8 cellular contexts compared by ENCODE assay signal in genomic region chr3:42880601-42881451, GRCh38. TPM values are rescaled to one million over a fixed set of nuclear protein-coding genes. Genes with fewer than 3 reads are reported as not detected.
DNase-seq lines count a peak whose midpoint lies in the region; ATAC-seq and TF ChIP-seq lines count a peak whose summit lies in the region.

No MANE protein-coding gene starts in this region.

- peak overlapping the region; percentile 45 for H3K9ac ChIP-seq in HUES64 (ENCODE audit: low read depth, low read length)

- H3K4me1 ChIP-seq in HUES64 (ENCODE audit: insufficient read depth, low read length): peaks cover 11% of the 10 kb centered on the region; the same call in 1 of the 2 replicates
- H3K4me1 ChIP-seq in PC-9 (replicated peaks; ENCODE audit: insufficient read depth): peaks cover 4% of the 10 kb centered on the region; the same call in 1 of the 2 replicates

- no TSS peak for BruUV-seq in PC-9 (replicated peaks; lab: Mats Ljungman, UMichigan)

- 0 out of 2 replicates have a peak overlapping the region, but pooled peaks have one; percentile 48 for H2AFZ ChIP-seq in PC-9

- intact Hi-C loops in PC-9 (cut with micrococcal nuclease; ENCODE audit: unreplicated experiment): loop anchor here (1.0 to 5.0 kb wide), 3 partner anchors 49 to 649 kb away; no protein-coding TSS in a partner anchor
- intact Hi-C loops in natural killer cell (cut with micrococcal nuclease): loop anchor here (1.0 kb wide), 3 partner anchors 50 to 100 kb away; partner anchors contain the start of gene HIGD1A

- 10% methylated on average over 61 of the region's 61 CpGs for WGBS in HUES64

- H3F3A ChIP-seq in PC-9 (ENCODE audit: insufficient read depth, low read depth): no peaks in the 10 kb centered on the region; the same call in 1 of the 2 replicates

- H3K27me3 Mint-ChIP-seq in activated T-cell treated with anti-CD3 and anti-CD28 coated beads, Interleukin-2, amount 50 U/mL, for 72 hours (ENCODE audit: low read depth): peaks cover 6% of the 10 kb centered on the region
- H3K27me3 Mint-ChIP-seq in natural killer cell (ENCODE audit: low read depth in 2 of 2): no peaks in the 10 kb centered on the region
- peaks cover 0 to 5% of the 10 kb centered on the region in 2 donors for H3K27me3 Mint-ChIP-seq in stimulated activated naive B cell treated with anti-CD40 and anti-IgM and Interleukin-4, amounts not matched to agents 10 μg/mL and 1 μg/mL and 100 μg/mL, for 72 hours

- CTCF ChIA-PET in PC-9 (lab: Charles Lee): interaction anchor here (0.8 kb wide), 1 partner anchor 52 kb away, joined by 3 read pairs; no protein-coding TSS in a partner anchor

- H3K4me3 Mint-ChIP-seq in activated T-cell treated with anti-CD3 and anti-CD28 coated beads, Interleukin-2, amount 50 U/mL, for 72 hours: peak overlapping the region; percentile 81 to 86
- peak overlapping the region; percentile 86 for H3K4me3 Mint-ChIP-seq in natural killer cell
- peak overlapping the region; percentile 82 to 84 for H3K4me3 Mint-ChIP-seq in stimulated activated naive B cell treated with anti-CD40 and anti-IgM and Interleukin-4, amounts not matched to agents 10 μg/mL and 1 μg/mL and 100 μg/mL, for 72 hours

- no peaks in the 10 kb centered on the region for H3K9me2 ChIP-seq in PC-9 (ENCODE audit: insufficient read depth)

- H3K36me3 ChIP-seq in HUES64 (ENCODE audit: insufficient read depth, low read length): no peaks in the 10 kb centered on the region
- no peaks in the 10 kb centered on the region for H3K36me3 ChIP-seq in PC-9 (ENCODE audit: low read depth)

- H3K4me2 ChIP-seq in PC-9: peak overlapping the region; percentile 68

- no peaks in the 10 kb centered on the region for H3K79me2 ChIP-seq in PC-9 (ENCODE audit: low read depth)

- POLR2A ChIA-PET in PC-9 (lab: Charles Lee; ENCODE audit: unreplicated experiment): no interaction called here

- H3K9me3 Mint-ChIP-seq in activated T-cell treated with anti-CD3 and anti-CD28 coated beads, Interleukin-2, amount 50 U/mL, for 72 hours: no peaks in the 10 kb centered on the region
- H3K9me3 Mint-ChIP-seq in natural killer cell: no peaks in the 10 kb centered on the region
- no peaks in the 10 kb centered on the region for H3K9me3 Mint-ChIP-seq in stimulated activated naive B cell treated with anti-CD40 and anti-IgM and Interleukin-4, amounts not matched to agents 10 μg/mL and 1 μg/mL and 100 μg/mL, for 72 hours

- H3K4me3 ChIP-seq in HUES64 (ENCODE audit: low read length) (peak overlapping the region; percentile 48), PC-9 (peak overlapping the region; percentile 32; the same call in 1 of the 2 replicates), fibroblast of pulmonary artery (replicated peaks; ENCODE audit: low read depth, low read length) (peak overlapping the region; percentile 59)

- peak; percentile 98 for ATAC-seq in GM21526 (IDR thresholded peaks at IDR 0.05; ENCODE audit: low FRiP score, unreplicated experiment)
- peak; percentile 99 for ATAC-seq in activated T-cell treated with anti-CD3 and anti-CD28 coated beads, Interleukin-2, amount 50 U/mL, for 72 hours (replicated peaks in 1 of 2)
- peak; percentile 96 to 98 (median 98) for ATAC-seq in natural killer cell
- ATAC-seq in stimulated activated naive B cell treated with anti-CD40 and anti-IgM and Interleukin-4, amounts not matched to agents 10 μg/mL and 1 μg/mL and 100 μg/mL, for 72 hours (replicated peaks): peak; percentile 99

- DNase-seq in DMS153 treated with DMSO at 0.1 percent for 48 hours (lab: John Stamatoyannopoulos, UW; ENCODE audit: unreplicated experiment) (peak; percentile 27), PC-9 (peak; percentile 47 to 69), fibroblast of pulmonary artery (ENCODE audit: low read depth) (peak; percentile 77), natural killer cell (peak; percentile 71)
- DNase-seq in activated T-cell treated with anti-CD3 and anti-CD28 coated beads, Interleukin-2, amount 50 U/mL, for 72 hours: peak; percentile 91 to 92
- peak; percentile 80 for DNase-seq in stimulated activated naive B cell treated with anti-CD40 and anti-IgM and Interleukin-4, amounts not matched to agents 10 μg/mL and 1 μg/mL and 100 μg/mL, for 72 hours

- H3K27me3 ChIP-seq in HUES64 (ENCODE audit: insufficient read depth, low read length) (0 out of 2 replicates have a peak, but pooled peaks cover 3% of the 10 kb centered on the region), PC-9 (ENCODE audit: insufficient read depth, low read depth) (no peaks in the 10 kb centered on the region)

- H3K27ac ChIP-seq in HUES64 (ENCODE audit: low read depth, low read length) (no peak overlapping the region), PC-9 (no peak overlapping the region)

- peaks cover 9% of the 10 kb centered on the region for H3K4me1 Mint-ChIP-seq in activated T-cell treated with anti-CD3 and anti-CD28 coated beads, Interleukin-2, amount 50 U/mL, for 72 hours (ENCODE audit: low read depth)
- H3K4me1 Mint-ChIP-seq in natural killer cell: peaks cover 7 to 17% of the 10 kb centered on the region in 2 donors
- H3K4me1 Mint-ChIP-seq in stimulated activated naive B cell treated with anti-CD40 and anti-IgM and Interleukin-4, amounts not matched to agents 10 μg/mL and 1 μg/mL and 100 μg/mL, for 72 hours: peaks cover 9 to 15% of the 10 kb centered on the region in 2 donors

- H3K9me3 ChIP-seq in HUES64 (ENCODE audit: insufficient read depth, low read depth, low read length): no peaks in the 10 kb centered on the region
- H3K9me3 ChIP-seq in PC-9 (ENCODE audit: insufficient read depth, low read depth): no peaks in the 10 kb centered on the region

- TF ChIP-seq CTCF in PC-9 (conservative IDR thresholded peaks at IDR 0.05) (peak; percentile 75), fibroblast of pulmonary artery (IDR thresholded peaks at IDR 0.05; ENCODE audit: low read length, missing control alignments) (peak; percentile 72), natural killer cell (IDR thresholded peaks at IDR 0.05) (peak; percentile 92)

- H3K36me3 Mint-ChIP-seq in activated T-cell treated with anti-CD3 and anti-CD28 coated beads, Interleukin-2, amount 50 U/mL, for 72 hours (ENCODE audit: insufficient read depth in 2 of 2): no peaks in the 10 kb centered on the region
- H3K36me3 Mint-ChIP-seq in natural killer cell: no peaks in the 10 kb centered on the region
- H3K36me3 Mint-ChIP-seq in stimulated activated naive B cell treated with anti-CD40 and anti-IgM and Interleukin-4, amounts not matched to agents 10 μg/mL and 1 μg/mL and 100 μg/mL, for 72 hours: no peaks in the 10 kb centered on the region

- peak overlapping the region; percentile 10 for H3K27ac Mint-ChIP-seq in activated T-cell treated with anti-CD3 and anti-CD28 coated beads, Interleukin-2, amount 50 U/mL, for 72 hours
- peak overlapping the region; percentile 76 to 89 for H3K27ac Mint-ChIP-seq in natural killer cell
- peak overlapping the region; percentile 53 for H3K27ac Mint-ChIP-seq in stimulated activated naive B cell treated with anti-CD40 and anti-IgM and Interleukin-4, amounts not matched to agents 10 μg/mL and 1 μg/mL and 100 μg/mL, for 72 hours

- no peaks in the 10 kb centered on the region for H4K20me1 ChIP-seq in PC-9 (ENCODE audit: insufficient read depth)

RNA-seq across cellular contexts. Expression of gene CYP8B1, which starts 5.1 kb away (rescaled TPM):
- not detected for polyA plus RNA-seq in HUES64 (2013, experiment 1 of 2)
- polyA plus RNA-seq in HUES64 (2013, experiment 2 of 2): not detected
- total RNA-seq in PC-9 (2021) (not detected in 2 replicates), natural killer cell (not detected)
- total RNA-seq in activated T-cell treated with anti-CD3 and anti-CD28 coated beads, Interleukin-2, amount 50 U/mL, for 72 hours: not detected

RNA-seq across cellular contexts. Expression of gene ZNF662, which starts 25.1 kb away (rescaled TPM):
- not detected for polyA plus RNA-seq in HUES64 (2013, experiment 1 of 2)
- polyA plus RNA-seq in HUES64 (2013, experiment 2 of 2): 0.13 TPM
- total RNA-seq in PC-9 (2021) (7.5 and 9.2 TPM in 2 replicates), natural killer cell (1 to 10 TPM; 1.2 to 2.7 (median 1.7) TPM)
- 1 to 10 TPM; 3.8 to 5.0 TPM for total RNA-seq in activated T-cell treated with anti-CD3 and anti-CD28 coated beads, Interleukin-2, amount 50 U/mL, for 72 hours

Comparison
In these comparisons a context has a peak if more than half of its experiments do, and no peak if none do; other contexts are left out.
1. DNase-seq: peak in every context shown above with its lines; median percentile 92 in activated T-cell treated with anti-CD3 and anti-CD28 coated beads, Interleukin-2, amount 50 U/mL, for 72 hours; 80 in stimulated activated naive B cell treated with anti-CD40 and anti-IgM and Interleukin-4, amounts not matched to agents 10 μg/mL and 1 μg/mL and 100 μg/mL, for 72 hours; 77 in fibroblast of pulmonary artery; 71 in natural killer cell; 58 in PC-9; 27 in DMS153 treated with DMSO at 0.1 percent for 48 hours.
2. H3K27ac Mint-ChIP-seq: peak in every context shown above with its lines; median percentile 82 in natural killer cell; 53 in stimulated activated naive B cell treated with anti-CD40 and anti-IgM and Interleukin-4, amounts not matched to agents 10 μg/mL and 1 μg/mL and 100 μg/mL, for 72 hours; 10 in activated T-cell treated with anti-CD3 and anti-CD28 coated beads, Interleukin-2, amount 50 U/mL, for 72 hours.